In the genomic region with DNA sequence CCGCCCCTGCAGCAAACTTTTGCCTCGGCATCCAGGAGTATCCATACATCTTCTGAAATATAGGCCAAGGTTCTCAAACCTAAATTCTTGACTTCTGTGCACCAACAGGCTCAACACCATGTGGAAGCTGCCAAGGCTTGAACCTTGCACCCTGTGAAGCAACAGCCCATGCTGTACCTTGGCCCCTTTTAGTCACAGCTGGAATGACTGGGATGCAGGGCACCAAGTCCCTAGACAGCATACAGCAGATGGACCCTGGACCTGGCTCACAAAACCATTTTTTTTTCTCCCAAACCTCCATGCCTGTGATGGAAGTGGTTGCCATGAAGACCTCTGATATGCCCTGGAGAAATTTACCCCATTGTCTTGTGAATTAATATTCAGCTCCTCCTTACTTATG, we compare ENCODE assay signal across 28 cellular contexts.
"Had no signal": no experiment of that assay in that cellular context is flagged by ENCODE, and none has a peak within 500 bp of the region (broad histone marks: within the 10 kb centered on the region; RNA-seq: fewer than 3 reads in every experiment).

No MANE protein-coding gene starts in this region.

- FAIRE-seq: colon, endometrium, endothelial cell of umbilical vein, frontal cortex had no signal

- H3K27me3 ChIP-seq: colonic mucosa, dorsolateral prefrontal cortex, esophagus muscularis mucosa, esophagus squamous epithelium, foreskin keratinocyte, gastrocnemius medialis, gastroesophageal sphincter, heart left ventricle, heart right ventricle had no signal

- H3K27ac ChIP-seq: colonic mucosa, coronary artery, dorsolateral prefrontal cortex, epithelial cell of prostate, esophagus muscularis mucosa, esophagus squamous epithelium, foreskin keratinocyte, gastrocnemius medialis, gastroesophageal sphincter, heart left ventricle, heart right ventricle had no signal

- H3K9me3 ChIP-seq: gastrocnemius medialis had no signal

- H3K4me1 ChIP-seq: colonic mucosa, esophagus muscularis mucosa, esophagus squamous epithelium, foreskin keratinocyte, gastrocnemius medialis, gastroesophageal sphincter, heart left ventricle, heart right ventricle had no signal

- ATAC-seq: effector memory CD8-positive, alpha-beta T cell; esophagus mucosa; foreskin keratinocyte; gastrocnemius medialis; gastroesophageal sphincter; heart left ventricle; heart right ventricle had no signal

- H3K36me3 ChIP-seq: colonic mucosa, esophagus muscularis mucosa, esophagus squamous epithelium, gastrocnemius medialis, gastroesophageal sphincter, heart left ventricle, heart right ventricle had no signal

- H3K4me3 ChIP-seq: colonic mucosa, coronary artery, dorsolateral prefrontal cortex, esophagus muscularis mucosa, esophagus squamous epithelium, gastrocnemius medialis, gastroesophageal sphincter, heart left ventricle, heart right ventricle had no signal

- DNase-seq: colonic mucosa; cortex of kidney; dermis blood vessel endothelial cell; dorsolateral prefrontal cortex; effector CD4-positive, alpha-beta T cell; effector CD8-positive, alpha-beta T cell; effector memory CD4-positive, alpha-beta T cell; effector memory CD8-positive, alpha-beta T cell; endodermal cell; erythroblast; esophagus squamous epithelium; foreskin fibroblast; foreskin keratinocyte; foreskin melanocyte; gastrocnemius medialis; glutamatergic neuron; head of caudate nucleus; heart left ventricle; heart right ventricle had no signal
